8 cellular contexts compared by ENCODE assay signal in genomic region chr2:96859338-96859649, GRCh38. TPM values are rescaled to one million over a fixed set of nuclear protein-coding genes. Genes with fewer than 3 reads are reported as not detected.
DNase-seq lines count a peak whose midpoint lies in the region; ATAC-seq, FAIRE-seq and TF ChIP-seq lines count a peak whose summit lies in the region.

No MANE protein-coding gene starts in this region.

- no peak for TF ChIP-seq EP300 in GM12878 (IDR thresholded peaks at IDR 0.05; ENCODE audit: borderline replicate concordance in 1 of 2, control insufficient read depth in 1 of 2, low read depth in 2 of 2, low read length in 2 of 2)
- no peak for TF ChIP-seq EP300 in transverse colon (IDR thresholded peaks at IDR 0.05; ENCODE audit: low read depth)

- H3K27me3 Mint-ChIP-seq in activated CD8-positive, alpha-beta memory T cell treated with anti-CD3 and anti-CD28 coated beads, Interleukin-2, amount 10 ng/mL, durations not matched to agents 7 days and 5 days = no peaks in the 10 kb centered on the region

- no peak overlapping the region for H3K27ac ChIP-seq in GM12878 (ENCODE audit: control insufficient read depth, insufficient read depth)
- H3K27ac ChIP-seq in mesodermal cell (ENCODE audit: low read depth, low read length, severe bottlenecking) = peak overlapping the region; percentile 59
- peak overlapping the region; percentile 80 to 91 (median 90) for H3K27ac ChIP-seq in transverse colon

- TF ChIP-seq CTCF in GM12878 (IDR thresholded peaks at IDR 0.05 in 2 of 3, conservative IDR thresholded peaks at IDR 0.05 in 1 of 3; ENCODE audit: control insufficient read depth in 2 of 3, extremely low read depth in 1 of 3, insufficient read depth in 1 of 3, low read depth in 3 of 3, low read length in 3 of 3) (no peak), transverse colon (IDR thresholded peaks at IDR 0.05) (no peak)

- RAD21 ChIA-PET in GM12878 (lab: Charles Lee; ENCODE audit: unreplicated experiment) = interaction anchor here (2.5 to 3.6 kb wide), 3 partner anchors 9 to 253 kb away, joined by 22 to 148 read pairs (median 39); partner anchors contain the start of gene ANKRD36

- no peak for TF ChIP-seq RAD21 in GM12878 (IDR thresholded peaks at IDR 0.05; ENCODE audit: insufficient read depth, low read depth, low read length)

- peak; percentile 15; the same call in 1 of the 2 replicates for TF ChIP-seq POLR2A in GM12878 (IDR thresholded peaks at IDR 0.05; ENCODE audit: low read depth, low read length)
- TF ChIP-seq POLR2A in transverse colon (IDR thresholded peaks at IDR 0.05) = no peak

- H3K4me1 Mint-ChIP-seq in activated CD8-positive, alpha-beta memory T cell treated with anti-CD3 and anti-CD28 coated beads, Interleukin-2, amount 10 ng/mL, durations not matched to agents 7 days and 5 days = peaks cover 39% of the 10 kb centered on the region

- H3K36me3 ChIP-seq in GM12878 (ENCODE audit: control insufficient read depth in 2 of 2, insufficient read depth in 2 of 2, low read length in 1 of 2) (peaks cover 3 to 20% of the 10 kb centered on the region in 2 experiments; a peak in 3 of 4 replicates), mesodermal cell (ENCODE audit: control insufficient read depth, insufficient read depth, low read length) (peaks cover 45% of the 10 kb centered on the region), transverse colon (peaks cover 0 to 12% (median under 1%) of the 10 kb centered on the region in 4 donors)

- no peak overlapping the region for H3K27ac Mint-ChIP-seq in activated CD8-positive, alpha-beta memory T cell treated with anti-CD3 and anti-CD28 coated beads, Interleukin-2, amount 10 ng/mL, durations not matched to agents 7 days and 5 days

- H3K4me1 ChIP-seq in GM12878 (ENCODE audit: control insufficient read depth, insufficient read depth, low read length) (peaks cover 3% of the 10 kb centered on the region; the same call in 1 of the 2 replicates), mesodermal cell (ENCODE audit: control insufficient read depth, insufficient read depth, low read length, poor library complexity, severe bottlenecking) (peaks cover 18% of the 10 kb centered on the region), transverse colon (peaks cover 10 to 43% (median 36%) of the 10 kb centered on the region in 4 donors)

- H3K4me2 ChIP-seq in GM12878 (ENCODE audit: control insufficient read depth, insufficient read depth) = no peak overlapping the region

- SMC1A ChIA-PET in GM12878 (lab: Charles Lee; ENCODE audit: uncharacterized antibody, unreplicated experiment) = interaction anchor here (2.1 to 4.2 kb wide), 5 partner anchors 9 to 94 kb away, joined by 8 to 99 read pairs (median 13); no protein-coding TSS in a partner anchor

- H3K4me3 Mint-ChIP-seq in activated CD8-positive, alpha-beta memory T cell treated with anti-CD3 and anti-CD28 coated beads, Interleukin-2, amount 10 ng/mL, durations not matched to agents 7 days and 5 days = peak overlapping the region; percentile 89

- intact Hi-C loops in GM12878 (cut with micrococcal nuclease; ENCODE audit: unreplicated experiment) (no loop called here), transverse colon (cut with DNase I; ENCODE audit: low total_unique reads) (loop anchor here (2.0 kb wide), 2 partner anchors 42 to 94 kb away; partner anchors contain the start of gene CNNM3)

- BruUV-seq in GM12878 (replicated peaks; lab: Mats Ljungman, UMichigan) = no TSS peak

- H3K36me3 Mint-ChIP-seq in activated CD8-positive, alpha-beta memory T cell treated with anti-CD3 and anti-CD28 coated beads, Interleukin-2, amount 10 ng/mL, durations not matched to agents 7 days and 5 days = peaks cover 4% of the 10 kb centered on the region

- peaks cover 18% of the 10 kb centered on the region for H3K79me2 ChIP-seq in GM12878 (ENCODE audit: control insufficient read depth, insufficient read depth, low read length)

- in situ Hi-C loops in GM12878 (cut with MboI) (loop anchor here (5.0 to 10.0 kb wide), 2 partner anchors 93 to 256 kb away; partner anchors contain the start of gene ANKRD36), transverse colon (cut with MboI; ENCODE audit: low pct_ligation_motif_present in 1 of 4, low pct_unique_long_range_greater_than_20kb in 1 of 4, low sequenced_read_pairs in 3 of 4) (loop anchor here in 3 of 4 donors (10.0 kb wide), 1 partner anchor 96 kb away; no protein-coding TSS in a partner anchor)

- 86% methylated on average over 4 of the region's 4 CpGs for WGBS in GM12878 (ENCODE audit: insufficient coverage, insufficient replicate concordance, low lambda C conversion rate, missing lambda C conversion rate)
- 78 to 90% methylated on average over 3 to 4 of the region's 4 CpGs for WGBS in mesodermal cell (ENCODE audit: insufficient coverage in 2 of 2), 2 experiments
- 63% methylated on average over 4 of the region's 4 CpGs; no CpG with 5 or more reads in 1 of the 2 donors for WGBS in transverse colon (ENCODE audit: low coverage in 1 of 2), 2 donors

- POLR2A ChIA-PET in GM12878 (lab: Charles Lee) = interaction anchor here (3.1 kb wide), 1 partner anchor 8 kb away, joined by 30 read pairs; no protein-coding TSS in a partner anchor

- H4K20me1 ChIP-seq in GM12878 (ENCODE audit: control insufficient read depth, insufficient read depth) = no peaks in the 10 kb centered on the region

- CTCF ChIA-PET in activated CD8-positive, alpha-beta memory T cell treated with anti-CD3 and anti-CD28 coated beads, Interleukin-2, amount 10 ng/mL, durations not matched to agents 7 days and 5 days (lab: Charles Lee) = interaction anchor here (1.8 to 4.0 kb wide), 6 partner anchors 43 to 253 kb away, joined by 21 to 178 read pairs (median 52); partner anchors contain the start of genes ANKRD36 and CNNM3
- CTCF ChIA-PET in GM12878 (lab: Yijun Ruan, JAX) = interaction anchor here (1.0 to 10.4 kb wide), 6 partner anchors 10 to 254 kb away, joined by 3 to 238 read pairs (median 33); partner anchors contain the start of genes ANKRD36 and SEMA4C

- no peaks in the 10 kb centered on the region for H3K9me3 Mint-ChIP-seq in activated CD8-positive, alpha-beta memory T cell treated with anti-CD3 and anti-CD28 coated beads, Interleukin-2, amount 10 ng/mL, durations not matched to agents 7 days and 5 days (ENCODE audit: low read depth)

- H3K27me3 ChIP-seq in GM12878 (replicated peaks in 1 of 2; ENCODE audit: control insufficient read depth in 2 of 2, insufficient read depth in 2 of 2, low read length in 1 of 2) (no peaks in the 10 kb centered on the region), transverse colon (no peaks in the 10 kb centered on the region)

- H3K9ac ChIP-seq in GM12878 (ENCODE audit: control insufficient read depth, insufficient read depth, low read length) = no peak overlapping the region

- H3K4me3 ChIP-seq in GM12878 = no peak overlapping the region
- no peak overlapping the region for H3K4me3 ChIP-seq in mesodermal cell (ENCODE audit: extremely low read depth, insufficient read depth, low read length, poor library complexity, severe bottlenecking)
- no peak overlapping the region for H3K4me3 ChIP-seq in transverse colon

- no peak for DNase-seq in activated CD8-positive, alpha-beta memory T cell treated with anti-CD3 and anti-CD28 coated beads, Interleukin-2, amount 10 ng/mL, durations not matched to agents 7 days and 5 days
- DNase-seq in activated CD8-positive, alpha-beta memory T cell treated with anti-CD3 and anti-CD28 coated beads for 24 hours = no peak
- DNase-seq in GM12878 (ENCODE audit: low read depth, low spot score) (no peak), transverse colon (no peak), NCI-H1105 (lab: John Stamatoyannopoulos, UW) (no peak)

- no peak for FAIRE-seq in GM12878 (lab: Jason Lieb, UNC)

- H2AFZ ChIP-seq in GM12878 (ENCODE audit: control insufficient read depth, low read depth, low read length) = no peak overlapping the region

- ATAC-seq in activated CD8-positive, alpha-beta memory T cell treated with anti-CD3 and anti-CD28 coated beads, Interleukin-2, amount 10 ng/mL, durations not matched to agents 7 days and 5 days = no peak
- no peak for ATAC-seq in GM12878
- ATAC-seq in GM21390 (IDR thresholded peaks at IDR 0.05; ENCODE audit: unreplicated experiment) = no peak
- no peak for ATAC-seq in HG02981 (IDR thresholded peaks at IDR 0.05; ENCODE audit: unreplicated experiment)

- H3K9me3 ChIP-seq in GM12878 (replicated peaks; ENCODE audit: control insufficient read depth, insufficient read depth, low read length) = no peaks in the 10 kb centered on the region
- H3K9me3 ChIP-seq in mesodermal cell (ENCODE audit: control insufficient read depth, low read length) = no peaks in the 10 kb centered on the region
- H3K9me3 ChIP-seq in transverse colon = no peaks in the 10 kb centered on the region

RNA-seq across cellular contexts. Expression of gene ANKRD39, which starts 1.5 kb away (rescaled TPM):
- 10 to 100 TPM; 32.6 to 42.6 TPM for total RNA-seq in activated CD8-positive, alpha-beta memory T cell treated with anti-CD3 and anti-CD28 coated beads, Interleukin-2, amount 10 ng/mL, durations not matched to agents 7 days and 5 days
- total RNA-seq in GM12878 (2013; cell fraction: nucleolus; rRNA removed) = 24.3 and 25.0 TPM in 2 replicates
- total RNA-seq in GM12878 (2014; rRNA removed) (30.0 and 32.1 TPM in 2 replicates), GM12878 (2014; rRNA removed; fragmentation: Illumina TruSeq; extraction: Trizol) (11.2 and 11.5 TPM in 2 replicates), GM12878 (2021) (23.0 and 24.9 TPM in 2 replicates), transverse colon (10 to 100 TPM in 3 of 4 donors, 1 to 10 TPM in 1; 9.7 to 55.3 (median 12.7) TPM)
- 8.5 TPM for polyA plus RNA-seq in GM12878 (2011; ENCODE audit: low read depth)
- polyA plus RNA-seq in GM12878 (2011; rRNA removed) (9.1 and 18.6 TPM in 2 replicates), GM12878 (2014; fragmentation: Illumina TruSeq; extraction: Trizol) (1.8 and 7.4 TPM in 2 replicates), GM12878 (2014; fragmentation: Nextera tagmentation; extraction: Ambion mirVana) (10 to 100 TPM; 18.0 to 22.5 TPM), GM12878 (2014; rRNA removed) (31.8 and 37.9 TPM in 2 replicates), GM12878 (2016; fragmentation: Nextera tagmentation; extraction: Ambion mirVana) (10 to 100 TPM; 30.3 to 36.2 TPM)
- polyA plus RNA-seq in GM12878 (2011; cell fraction: cytosol; rRNA removed) = 18.4 and 28.0 TPM in 2 replicates
- 25.2 and 29.1 TPM in 2 replicates for polyA plus RNA-seq in GM12878 (2011; cell fraction: nucleus; rRNA removed)
- polyA plus RNA-seq in GM12878 (2012) = 16.2 and 19.1 TPM in 2 replicates
- polyA minus RNA-seq in GM12878 (2011; rRNA and poly(A)+ RNA removed) = 7.2 and 13.4 TPM in 2 replicates
- 4.2 and 4.8 TPM in 2 replicates for polyA minus RNA-seq in GM12878 (2011; cell fraction: cytosol; rRNA and poly(A)+ RNA removed)
- polyA minus RNA-seq in GM12878 (2011; cell fraction: nucleus; rRNA and poly(A)+ RNA removed) = 4.8 and 9.9 TPM in 2 replicates
- 11.3 TPM for polyA plus RNA-seq in mesodermal cell (2013, experiment 1 of 2)
- polyA plus RNA-seq in mesodermal cell (2013, experiment 2 of 2) = 10.2 TPM

RNA-seq across cellular contexts. Expression of gene SEMA4C, which starts 10.6 kb away (rescaled TPM):
- 10 to 100 TPM in 1 of 2 experiments, 1 to 10 TPM in 1; 9.7 to 11.6 TPM for total RNA-seq in activated CD8-positive, alpha-beta memory T cell treated with anti-CD3 and anti-CD28 coated beads, Interleukin-2, amount 10 ng/mL, durations not matched to agents 7 days and 5 days
- total RNA-seq in GM12878 (2013; cell fraction: nucleolus; rRNA removed) = 47.1 and 54.6 TPM in 2 replicates
- total RNA-seq in GM12878 (2014; rRNA removed) (15.8 and 16.5 TPM in 2 replicates), GM12878 (2014; rRNA removed; fragmentation: Illumina TruSeq; extraction: Trizol) (6.3 and 7.2 TPM in 2 replicates), GM12878 (2021) (21.6 and 26.1 TPM in 2 replicates), transverse colon (10 to 100 TPM in 3 of 4 donors, 1 to 10 TPM in 1; 3.6 to 23.9 (median 17.4) TPM)
- polyA plus RNA-seq in GM12878 (2011; ENCODE audit: low read depth) = 4.8 TPM
- polyA plus RNA-seq in GM12878 (2011; rRNA removed) (10.6 and 20.8 TPM in 2 replicates), GM12878 (2014; fragmentation: Illumina TruSeq; extraction: Trizol) (3.8 and 6.5 TPM in 2 replicates), GM12878 (2014; fragmentation: Nextera tagmentation; extraction: Ambion mirVana) (under 1 TPM; 0.06 to 0.18 TPM), GM12878 (2014; rRNA removed) (17.5 and 18.0 TPM in 2 replicates), GM12878 (2016; fragmentation: Nextera tagmentation; extraction: Ambion mirVana) (1 to 10 TPM; 5.3 to 6.4 TPM)
- polyA plus RNA-seq in GM12878 (2011; cell fraction: cytosol; rRNA removed) = 19.6 and 26.6 TPM in 2 replicates
- polyA plus RNA-seq in GM12878 (2011; cell fraction: nucleus; rRNA removed) = 81.6 and 88.9 TPM in 2 replicates
- polyA plus RNA-seq in GM12878 (2012) = 10.6 and 12.7 TPM in 2 replicates
- polyA minus RNA-seq in GM12878 (2011; rRNA and poly(A)+ RNA removed) = 26.9 and 31.0 TPM in 2 replicates
- 13.6 and 15.0 TPM in 2 replicates for polyA minus RNA-seq in GM12878 (2011; cell fraction: cytosol; rRNA and poly(A)+ RNA removed)
- 14.1 and 24.3 TPM in 2 replicates for polyA minus RNA-seq in GM12878 (2011; cell fraction: nucleus; rRNA and poly(A)+ RNA removed)
- 113 TPM for polyA plus RNA-seq in mesodermal cell (2013, experiment 1 of 2)
- polyA plus RNA-seq in mesodermal cell (2013, experiment 2 of 2) = 80.1 TPM

RNA-seq across cellular contexts. Expression of gene ANKRD23, which starts 15.5 kb away (rescaled TPM):
- total RNA-seq in activated CD8-positive, alpha-beta memory T cell treated with anti-CD3 and anti-CD28 coated beads, Interleukin-2, amount 10 ng/mL, durations not matched to agents 7 days and 5 days = 10 to 100 TPM; 10.4 to 14.8 TPM
- total RNA-seq in GM12878 (2013; cell fraction: nucleolus; rRNA removed) = 12.3 and 15.0 TPM in 2 replicates
- 2.7 and 3.3 TPM in 2 replicates for total RNA-seq in GM12878 (2014; rRNA removed)
- 2.6 and 2.8 TPM in 2 replicates for total RNA-seq in GM12878 (2014; rRNA removed; fragmentation: Illumina TruSeq; extraction: Trizol)
- 3.5 and 3.9 TPM in 2 replicates for total RNA-seq in GM12878 (2021)
- 1.00 TPM for polyA plus RNA-seq in GM12878 (2011; ENCODE audit: low read depth)
- polyA plus RNA-seq in GM12878 (2011; rRNA removed) = 1.7 and 2.3 TPM in 2 replicates
- polyA plus RNA-seq in GM12878 (2011; cell fraction: cytosol; rRNA removed) = 1.1 and 2.2 TPM in 2 replicates
- 17.6 and 25.2 TPM in 2 replicates for polyA plus RNA-seq in GM12878 (2011; cell fraction: nucleus; rRNA removed)
- polyA plus RNA-seq in GM12878 (2012) = 2.0 and 2.6 TPM in 2 replicates
- polyA plus RNA-seq in GM12878 (2014; fragmentation: Illumina TruSeq; extraction: Trizol) = 1.5 and 2.0 TPM in 2 replicates
- polyA plus RNA-seq in GM12878 (2014; fragmentation: Nextera tagmentation; extraction: Ambion mirVana) = under 1 TPM; 0.34 to 0.77 TPM
- polyA plus RNA-seq in GM12878 (2014; rRNA removed) = 5.3 and 6.2 TPM in 2 replicates
- polyA plus RNA-seq in GM12878 (2016; fragmentation: Nextera tagmentation; extraction: Ambion mirVana) = 1 to 10 TPM; 2.6 to 2.8 TPM
- 1.6 and 1.9 TPM in 2 replicates for polyA minus RNA-seq in GM12878 (2011; rRNA and poly(A)+ RNA removed)
- 0.94 TPM in 1 of 2 replicates, not detected in the other for polyA minus RNA-seq in GM12878 (2011; cell fraction: cytosol; rRNA and poly(A)+ RNA removed)
- 3.1 and 4.7 TPM in 2 replicates for polyA minus RNA-seq in GM12878 (2011; cell fraction: nucleus; rRNA and poly(A)+ RNA removed)
- polyA plus RNA-seq in mesodermal cell (2013, experiment 1 of 2) = 2.4 TPM
- polyA plus RNA-seq in mesodermal cell (2013, experiment 2 of 2) = 1.4 TPM
- total RNA-seq in transverse colon = 10 to 100 TPM in 1 of 4 donors, 1 to 10 TPM in 3; 4.1 to 22.7 (median 7.0) TPM

RNA-seq across cellular contexts. Expression of gene CNNM3, which starts 43.2 kb away (rescaled TPM):
- total RNA-seq in activated CD8-positive, alpha-beta memory T cell treated with anti-CD3 and anti-CD28 coated beads, Interleukin-2, amount 10 ng/mL, durations not matched to agents 7 days and 5 days = 10 to 100 TPM; 28.0 to 30.5 TPM
- total RNA-seq in GM12878 (2013; cell fraction: nucleolus; rRNA removed) = 20.3 and 22.8 TPM in 2 replicates
- 4.0 and 4.7 TPM in 2 replicates for total RNA-seq in GM12878 (2014; rRNA removed)
- 2.8 and 3.2 TPM in 2 replicates for total RNA-seq in GM12878 (2014; rRNA removed; fragmentation: Illumina TruSeq; extraction: Trizol)
- total RNA-seq in GM12878 (2021) = 14.3 and 14.9 TPM in 2 replicates
- polyA plus RNA-seq in GM12878 (2011; ENCODE audit: low read depth) = 3.6 TPM
- 3.2 and 9.6 TPM in 2 replicates for polyA plus RNA-seq in GM12878 (2011; rRNA removed)
- polyA plus RNA-seq in GM12878 (2011; cell fraction: cytosol; rRNA removed) = 12.6 and 16.8 TPM in 2 replicates
- polyA plus RNA-seq in GM12878 (2011; cell fraction: nucleus; rRNA removed) = 28.6 and 33.7 TPM in 2 replicates
- 7.6 and 8.5 TPM in 2 replicates for polyA plus RNA-seq in GM12878 (2012)
- polyA plus RNA-seq in GM12878 (2014; fragmentation: Illumina TruSeq; extraction: Trizol) = 1.8 and 7.9 TPM in 2 replicates
- polyA plus RNA-seq in GM12878 (2014; fragmentation: Nextera tagmentation; extraction: Ambion mirVana) = 1 to 10 TPM in 1 of 2 experiments, under 1 TPM in 1; 0.72 to 1.9 TPM
- 7.6 and 9.5 TPM in 2 replicates for polyA plus RNA-seq in GM12878 (2014; rRNA removed)
- polyA plus RNA-seq in GM12878 (2016; fragmentation: Nextera tagmentation; extraction: Ambion mirVana) = 1 to 10 TPM; 2.6 to 3.0 TPM
- 15.1 and 29.7 TPM in 2 replicates for polyA minus RNA-seq in GM12878 (2011; rRNA and poly(A)+ RNA removed)
- 14.7 and 16.7 TPM in 2 replicates for polyA minus RNA-seq in GM12878 (2011; cell fraction: cytosol; rRNA and poly(A)+ RNA removed)
- 10.8 and 21.8 TPM in 2 replicates for polyA minus RNA-seq in GM12878 (2011; cell fraction: nucleus; rRNA and poly(A)+ RNA removed)
- 10.5 TPM for polyA plus RNA-seq in mesodermal cell (2013, experiment 1 of 2)
- polyA plus RNA-seq in mesodermal cell (2013, experiment 2 of 2) = 8.6 TPM
- total RNA-seq in transverse colon = 10 to 100 TPM; 14.2 to 54.3 (median 22.3) TPM
